In genomic region chr13:108933061-108933460, GRCh38 we compare ENCODE assay signal across 27 cellular contexts.
"Had no signal": no experiment of that assay in that cellular context is flagged by ENCODE, and none has a peak within 500 bp of the region (broad histone marks: within the 10 kb centered on the region; RNA-seq: fewer than 3 reads in every experiment).

No MANE protein-coding gene starts in this region.

- H3K9me3 ChIP-seq: prostate gland, stomach, thyroid gland, vagina had no signal

- DNase-seq: effector CD8-positive, alpha-beta T cell; endodermal cell; foreskin keratinocyte; glutamatergic neuron; heart right ventricle; hippocampal formation; left ventricle myocardium superior; lower lobe of right lung; naive thymus-derived CD8-positive, alpha-beta T cell; nephron progenitor cell; nucleus accumbens; right cardiac atrium; sigmoid colon; stimulated activated CD4-positive, alpha-beta T cell treated with anti-CD3 and anti-CD28 coated beads, Interleukin-2, amount 100 ng/mL, for 24 hours; stimulated activated CD4-positive, alpha-beta T cell treated with anti-CD3 and anti-CD28 coated beads, Interleukin-4, amount 100 ng/mL, for 24 hours; stimulated activated naive CD4-positive, alpha-beta T cell treated with Interleukin-2 at 50 U/mL for 16 hours; stomach; thyroid gland; trophoblast cell had no signal

- H3K27ac Mint-ChIP-seq: dendritic cell treated with granulocyte-macrophage colony-stimulating factor and Interleukin-4, amounts not matched to agents 40 ng/mL and 50 ng/mL, for 4 days; endodermal cell; naive thymus-derived CD8-positive, alpha-beta T cell; nephron progenitor cell; stimulated activated effector memory CD8-positive, alpha-beta T cell treated with anti-CD3 and anti-CD28 coated beads, Interleukin-12 subunit alpha, Interleukin-12 subunit beta, amount 100 ng/mL, for 72 hours had no signal

- H3K4me1 Mint-ChIP-seq: endodermal cell; naive thymus-derived CD8-positive, alpha-beta T cell; nephron progenitor cell; stimulated activated effector memory CD8-positive, alpha-beta T cell treated with anti-CD3 and anti-CD28 coated beads, Interleukin-12 subunit alpha, Interleukin-12 subunit beta, amount 100 ng/mL, for 72 hours had no signal

- FAIRE-seq: colon, keratinocyte had no signal

- H3K4me3 Mint-ChIP-seq: dendritic cell treated with granulocyte-macrophage colony-stimulating factor and Interleukin-4, amounts not matched to agents 40 ng/mL and 50 ng/mL, for 4 days; endodermal cell; naive thymus-derived CD8-positive, alpha-beta T cell; nephron progenitor cell; stimulated activated effector memory CD8-positive, alpha-beta T cell treated with anti-CD3 and anti-CD28 coated beads, Interleukin-12 subunit alpha, Interleukin-12 subunit beta, amount 100 ng/mL, for 72 hours had no signal

- ATAC-seq: esophagus mucosa; foreskin keratinocyte; heart right ventricle; left ventricle myocardium superior; lower lobe of right lung; naive thymus-derived CD8-positive, alpha-beta T cell; right cardiac atrium; stimulated activated effector memory CD8-positive, alpha-beta T cell treated with anti-CD3 and anti-CD28 coated beads, Interleukin-12 subunit alpha, Interleukin-12 subunit beta, amount 100 ng/mL, for 72 hours had no signal

- H3K4me3 ChIP-seq: heart right ventricle, lower lobe of right lung, prostate gland, sigmoid colon, stomach, thyroid gland, vagina had no signal

- H3K27me3 ChIP-seq: sigmoid colon, stomach, thyroid gland, vagina had no signal

- H3K36me3 ChIP-seq: heart right ventricle, lower lobe of right lung, prostate gland, sigmoid colon, stomach, thyroid gland, vagina had no signal

- H3K27ac ChIP-seq: epithelial cell of prostate, foreskin keratinocyte, heart right ventricle, lower lobe of right lung, prostate gland, sigmoid colon, stomach, thyroid gland, vagina had no signal

- H3K36me3 Mint-ChIP-seq: stimulated activated effector memory CD8-positive, alpha-beta T cell treated with anti-CD3 and anti-CD28 coated beads, Interleukin-12 subunit alpha, Interleukin-12 subunit beta, amount 100 ng/mL, for 72 hours had no signal

- H3K4me1 ChIP-seq: foreskin keratinocyte, heart right ventricle, lower lobe of right lung, prostate gland, sigmoid colon, stomach, thyroid gland, vagina had no signal

- H3K9me3 Mint-ChIP-seq: endodermal cell had no signal
